18 cellular contexts compared by ENCODE assay signal in genomic region chr7:158468700-158469296, GRCh38.
DNase-seq lines count a peak whose midpoint lies in the region; ATAC-seq lines count a peak whose summit lies in the region.
"Had no signal": no experiment of that assay in that cellular context is flagged by ENCODE, and none has a peak within 500 bp of the region (broad histone marks: within the 10 kb centered on the region; RNA-seq: fewer than 3 reads in every experiment).

No MANE protein-coding gene starts in this region.

- H2AFZ ChIP-seq in trophoblast cell (ENCODE audit: insufficient read depth, low read length, poor library complexity): no peak overlapping the region
- H2AFZ ChIP-seq: GM23248 had no signal

- H3K9me3 Mint-ChIP-seq in activated CD8-positive, alpha-beta memory T cell treated with anti-CD3 and anti-CD28 coated beads, Interleukin-2, amount 10 ng/mL, durations not matched to agents 7 days and 5 days (ENCODE audit: low read depth): peaks cover 3% of the 10 kb centered on the region

- peaks cover 2% of the 10 kb centered on the region for H3K4me1 Mint-ChIP-seq in activated CD8-positive, alpha-beta memory T cell treated with anti-CD3 and anti-CD28 coated beads, Interleukin-2, amount 10 ng/mL, durations not matched to agents 7 days and 5 days
- H3K4me1 Mint-ChIP-seq: CD4-positive, alpha-beta memory T cell had no signal

- H3K4me1 ChIP-seq in right cardiac atrium (ENCODE audit: control insufficient read depth, insufficient read depth, low read length): no peaks in the 10 kb centered on the region
- no peaks in the 10 kb centered on the region for H3K4me1 ChIP-seq in trophoblast cell (ENCODE audit: control insufficient read depth in 1 of 2, insufficient read depth in 2 of 2, low read length in 2 of 2)
- H3K4me1 ChIP-seq: BE2C had no signal

- H4K91ac ChIP-seq in trophoblast cell (ENCODE audit: low read depth, low read length): no peak overlapping the region

- H3K27ac ChIP-seq in right cardiac atrium (ENCODE audit: low read length): no peak overlapping the region
- peak overlapping the region; percentile 39 for H3K27ac ChIP-seq in cingulate gyrus (ENCODE audit: low read depth, low read length)
- no peak overlapping the region for H3K27ac ChIP-seq in trophoblast cell (ENCODE audit: low read depth, low read length)
- H3K27ac ChIP-seq: GM23248 had no signal

- H3K9ac ChIP-seq in trophoblast cell (ENCODE audit: low read length): no peak overlapping the region
- H3K9ac ChIP-seq: GM23248 had no signal

- H3K14ac ChIP-seq in trophoblast cell (ENCODE audit: low read length): no peak overlapping the region

- H3K27me3 Mint-ChIP-seq in activated CD8-positive, alpha-beta memory T cell treated with anti-CD3 and anti-CD28 coated beads, Interleukin-2, amount 10 ng/mL, durations not matched to agents 7 days and 5 days: peaks cover 6% of the 10 kb centered on the region

- no peak overlapping the region for H4K8ac ChIP-seq in trophoblast cell (ENCODE audit: low read depth, low read length)

- H3K27me3 ChIP-seq in right cardiac atrium (ENCODE audit: control insufficient read depth, insufficient read depth) (no peaks in the 10 kb centered on the region), trophoblast cell (ENCODE audit: insufficient read depth, low read length) (no peaks in the 10 kb centered on the region)
- H3K27me3 ChIP-seq: BE2C had no signal

- no peaks in the 10 kb centered on the region for H3K79me2 ChIP-seq in trophoblast cell (ENCODE audit: control insufficient read depth, insufficient read depth, low read length, poor library complexity)

- H3K4me2 ChIP-seq in trophoblast cell (ENCODE audit: low read length): no peak overlapping the region

- H3K18ac ChIP-seq in trophoblast cell (ENCODE audit: low read length): no peak overlapping the region

- ATAC-seq in right cardiac atrium (peak; percentile 25 to 33), Right ventricle myocardium superior (ENCODE audit: poor library complexity) (no peak), HG03378 (IDR thresholded peaks at IDR 0.05; ENCODE audit: unreplicated experiment) (no peak)
- no peak for ATAC-seq in activated CD8-positive, alpha-beta memory T cell treated with anti-CD3 and anti-CD28 coated beads, Interleukin-2, amount 10 ng/mL, durations not matched to agents 7 days and 5 days
- ATAC-seq: GM12878 had no signal

- H2BK12ac ChIP-seq in trophoblast cell (ENCODE audit: low read length): no peak overlapping the region

- no peak overlapping the region for H3K27ac Mint-ChIP-seq in activated CD8-positive, alpha-beta memory T cell treated with anti-CD3 and anti-CD28 coated beads, Interleukin-2, amount 10 ng/mL, durations not matched to agents 7 days and 5 days
- H3K27ac Mint-ChIP-seq: CD4-positive, alpha-beta memory T cell had no signal

- H3K4me3 ChIP-seq in right cardiac atrium (ENCODE audit: low read length): no peak overlapping the region
- peak overlapping the region; percentile 20 for H3K4me3 ChIP-seq in trophoblast cell (ENCODE audit: low read depth, low read length)
- H3K4me3 ChIP-seq: GM12878, GM23248 had no signal

- CTCF ChIA-PET in activated CD8-positive, alpha-beta memory T cell treated with anti-CD3 and anti-CD28 coated beads, Interleukin-2, amount 10 ng/mL, durations not matched to agents 7 days and 5 days (lab: Charles Lee): no interaction called here

- no peaks in the 10 kb centered on the region for H3K79me1 ChIP-seq in trophoblast cell (ENCODE audit: low read length)

- no peaks in the 10 kb centered on the region for H3K36me3 ChIP-seq in trophoblast cell (ENCODE audit: control insufficient read depth in 1 of 2, insufficient read depth in 2 of 2, low read length in 2 of 2)
- H3K36me3 ChIP-seq: BE2C had no signal

- no peak overlapping the region for H3K4me3 Mint-ChIP-seq in activated CD8-positive, alpha-beta memory T cell treated with anti-CD3 and anti-CD28 coated beads, Interleukin-2, amount 10 ng/mL, durations not matched to agents 7 days and 5 days
- H3K4me3 Mint-ChIP-seq: CD4-positive, alpha-beta memory T cell had no signal

- H4K12ac ChIP-seq in trophoblast cell (ENCODE audit: low read depth, low read length): no peak overlapping the region

- WGBS in right cardiac atrium: 74% methylated on average over 9 of the region's 9 CpGs
- WGBS in trophoblast cell (ENCODE audit: extremely low coverage, insufficient coverage, insufficient read length): no CpG with 5 or more reads among the region's 9 CpGs

- intact Hi-C loops in right cardiac atrium (cut with DNase I): no loop called here
- intact Hi-C loops in Right ventricle myocardium superior (cut with DNase I): no loop called here

- DNase-seq in right cardiac atrium (no peak), Right ventricle myocardium superior (no peak), trophoblast cell (no peak), NCI-H69 (lab: John Stamatoyannopoulos, UW) (no peak)
- no peak for DNase-seq in activated CD8-positive, alpha-beta memory T cell treated with anti-CD3 and anti-CD28 coated beads, Interleukin-2, amount 10 ng/mL, durations not matched to agents 7 days and 5 days
- DNase-seq: BE2C; Calu3; CD4-positive, alpha-beta memory T cell; GM23248; KG1; NCI-H1105 treated with DMSO at 0.1 percent for 48 hours; NCI-H1694; NCI-H2081 treated with DMSO at 0.1 percent for 48 hours; NCI-H774; SIG-M5 had no signal

- H2BK120ac ChIP-seq in trophoblast cell (ENCODE audit: insufficient read depth, low read length, poor library complexity): no peak overlapping the region

- no peaks in the 10 kb centered on the region for H3K36me3 Mint-ChIP-seq in activated CD8-positive, alpha-beta memory T cell treated with anti-CD3 and anti-CD28 coated beads, Interleukin-2, amount 10 ng/mL, durations not matched to agents 7 days and 5 days
- H3K36me3 Mint-ChIP-seq: CD4-positive, alpha-beta memory T cell had no signal

- no peak overlapping the region for H2AK5ac ChIP-seq in trophoblast cell (ENCODE audit: low read length)

- H3K4ac ChIP-seq in trophoblast cell (ENCODE audit: low read depth, low read length): no peak overlapping the region

- no peak overlapping the region for H3K23ac ChIP-seq in trophoblast cell (ENCODE audit: low read length)

- no peaks in the 10 kb centered on the region for H3K9me3 ChIP-seq in right cardiac atrium (ENCODE audit: control insufficient read depth, low read length)
- H3K9me3 ChIP-seq in trophoblast cell (ENCODE audit: insufficient read depth, low read depth, low read length): peaks cover 6% of the 10 kb centered on the region
- H3K9me3 ChIP-seq: BE2C had no signal

- H2BK5ac ChIP-seq in trophoblast cell (ENCODE audit: low read depth, low read length, poor library complexity): no peak overlapping the region

Comparison
In these comparisons a context has a peak if more than half of its experiments do, and no peak if none do; other contexts are left out.
1. ATAC-seq: peak in right cardiac atrium (2 of 2); none in Right ventricle myocardium superior (single experiment), activated CD8-positive, alpha-beta memory T cell treated with anti-CD3 and anti-CD28 coated beads, Interleukin-2, amount 10 ng/mL, durations not matched to agents 7 days and 5 days (single experiment) and HG03378 (single experiment).